8 cellular contexts compared by ENCODE assay signal in genomic region chr1:174982971-174983689, GRCh38. TPM values are rescaled to one million over a fixed set of nuclear protein-coding genes. Genes with fewer than 3 reads are reported as not detected.
DNase-seq lines count a peak whose midpoint lies in the region; ATAC-seq and TF ChIP-seq lines count a peak whose summit lies in the region.

No MANE protein-coding gene starts in this region.

- H3K9me3 Mint-ChIP-seq in activated CD4-positive, alpha-beta T cell treated with anti-CD3 and anti-CD28 coated beads for 36 hours (ENCODE audit: low read depth) = no peaks in the 10 kb centered on the region

- POLR2A ChIA-PET in activated CD4-positive, alpha-beta T cell treated with anti-CD3 and anti-CD28 coated beads for 36 hours (lab: Charles Lee) = interaction anchor here (1.0 kb wide), 1 partner anchor 16 kb away, joined by 3 read pairs; the partner anchor contains the start of gene CACYBP
- POLR2A ChIA-PET in SK-N-SH (lab: Yijun Ruan, JAX) = no interaction called here

- peaks cover 19% of the 10 kb centered on the region for H3K4me1 Mint-ChIP-seq in activated CD4-positive, alpha-beta T cell treated with anti-CD3 and anti-CD28 coated beads for 36 hours

- H3K9ac ChIP-seq in SK-N-SH = no peak overlapping the region

- H3K4me3 Mint-ChIP-seq in activated CD4-positive, alpha-beta T cell treated with anti-CD3 and anti-CD28 coated beads for 36 hours = no peak overlapping the region

- peak; percentile 39 for ATAC-seq in activated CD4-positive, alpha-beta T cell treated with anti-CD3 and anti-CD28 coated beads for 36 hours
- ATAC-seq in GM18511 (IDR thresholded peaks at IDR 0.05; ENCODE audit: unreplicated experiment) (no peak), HG03521 (IDR thresholded peaks at IDR 0.05; ENCODE audit: unreplicated experiment) (no peak)

- TF ChIP-seq POLR2A in erythroblast (IDR thresholded peaks at IDR 0.05; ENCODE audit: low read length) (no peak), ovary (IDR thresholded peaks at IDR 0.05) (no peak)

- H3K9me3 ChIP-seq in SK-N-SH (no peaks in the 10 kb centered on the region), ovary (no peaks in the 10 kb centered on the region)

- H3K9me2 ChIP-seq in SK-N-SH = no peaks in the 10 kb centered on the region

- peaks cover 20% of the 10 kb centered on the region for H3K36me3 Mint-ChIP-seq in activated CD4-positive, alpha-beta T cell treated with anti-CD3 and anti-CD28 coated beads for 36 hours (ENCODE audit: low read depth)

- TF ChIP-seq EP300 in SK-N-SH (IDR thresholded peaks at IDR 0.05; ENCODE audit: borderline replicate concordance in 1 of 2, low read depth in 1 of 2, low read length in 1 of 2) (no peak), ovary (IDR thresholded peaks at IDR 0.05) (no peak)

- H4K20me1 ChIP-seq in SK-N-SH (ENCODE audit: insufficient read depth) = no peaks in the 10 kb centered on the region

- H3K4me3 ChIP-seq in SK-N-SH (ENCODE audit: low read depth in 2 of 2, low read length in 1 of 2) = no peak overlapping the region; a peak in 1 of 4 replicates
- H3K4me3 ChIP-seq in ovary = no peak overlapping the region

- intact Hi-C loops in activated CD4-positive, alpha-beta T cell treated with anti-CD3 and anti-CD28 coated beads for 36 hours (cut with DNase I, micrococcal nuclease) = loop anchor here (1.0 to 5.0 kb wide), 4 partner anchors 14 to 726 kb away; no protein-coding TSS in a partner anchor
- intact Hi-C loops in ovary (cut with DNase I) = loop anchor here in 3 of 4 donors (5.0 to 10.0 kb wide), 2 partner anchors 208 to 216 kb away; no protein-coding TSS in a partner anchor

- CTCF ChIA-PET in activated CD4-positive, alpha-beta T cell treated with anti-CD3 and anti-CD28 coated beads for 36 hours (lab: Charles Lee) = interaction anchor here (0.7 to 2.6 kb wide), 24 partner anchors 9 to 217 kb away, joined by 3 to 11 read pairs (median 4); no protein-coding TSS in a partner anchor
- CTCF ChIA-PET in SK-N-SH (lab: Yijun Ruan, JAX) = interaction anchor here (0.6 to 2.6 kb wide), 36 partner anchors 9 to 991 kb away, joined by 3 to 17 read pairs (median 4); no protein-coding TSS in a partner anchor

- DNase-seq in activated CD4-positive, alpha-beta T cell treated with anti-CD3 and anti-CD28 coated beads for 36 hours = peak; percentile 44
- no peak for DNase-seq in activated CD4-positive, alpha-beta T cell treated with anti-CD3 and anti-CD28 coated beads for 1 hour
- DNase-seq in HT-29 (ENCODE audit: low spot score) (peak; percentile 73), SK-N-SH (peak; percentile 28), erythroblast (lab: John Stamatoyannopoulos, UW) (peak; percentile 67 to 77), ovary (peak in 1 of 5 donors; percentile 52)

- no peaks in the 10 kb centered on the region for H3K27me3 Mint-ChIP-seq in activated CD4-positive, alpha-beta T cell treated with anti-CD3 and anti-CD28 coated beads for 36 hours

- H3K27me3 ChIP-seq in SK-N-SH (ENCODE audit: insufficient read depth) = no peaks in the 10 kb centered on the region
- H3K27me3 ChIP-seq in ovary = no peaks in the 10 kb centered on the region

- H3K36me3 ChIP-seq in SK-N-SH (replicated peaks in 1 of 2; ENCODE audit: control insufficient read depth in 1 of 2, insufficient read depth in 2 of 2, low read length in 1 of 2) (peaks cover 0 to 8% of the 10 kb centered on the region in 2 experiments), ovary (no peaks in the 10 kb centered on the region)

- no peak overlapping the region for H2AFZ ChIP-seq in SK-N-SH (ENCODE audit: low read depth)

- H3K27ac Mint-ChIP-seq in activated CD4-positive, alpha-beta T cell treated with anti-CD3 and anti-CD28 coated beads for 36 hours = no peak overlapping the region

- peak; percentile 65 for TF ChIP-seq RAD21 in SK-N-SH (IDR thresholded peaks at IDR 0.05; ENCODE audit: low read length)

- peaks cover 4% of the 10 kb centered on the region for H3F3A ChIP-seq in SK-N-SH (replicated peaks; ENCODE audit: insufficient read depth)

- H3K4me1 ChIP-seq in SK-N-SH (ENCODE audit: control insufficient read depth in 1 of 2, insufficient read depth in 2 of 2, low read depth in 1 of 2, low read length in 1 of 2) = no peaks in the 10 kb centered on the region
- no peaks in the 10 kb centered on the region for H3K4me1 ChIP-seq in ovary (ENCODE audit: insufficient read depth)

- no peaks in the 10 kb centered on the region for H3K79me2 ChIP-seq in SK-N-SH (ENCODE audit: insufficient read depth)

- peak; percentile 73 for TF ChIP-seq CTCF in SK-N-SH (IDR thresholded peaks at IDR 0.05)
- peak; percentile 56 to 81 (median 60) for TF ChIP-seq CTCF in ovary (IDR thresholded peaks at IDR 0.05)

- H3K27ac ChIP-seq in SK-N-SH (ENCODE audit: low read depth in 2 of 2, low read length in 1 of 2) (no peak overlapping the region), ovary (no peak overlapping the region)

- no peak overlapping the region for H3K4me2 ChIP-seq in SK-N-SH

TF ChIP-seq in SK-N-SH, 30 proteins besides CTCF, POLR2A, EP300 and RAD21:
- TF ChIP-seq SMC3 (IDR thresholded peaks at IDR 0.05; ENCODE audit: low read depth, low read length) (peak; percentile 58), NRF1 (IDR thresholded peaks at IDR 0.05; ENCODE audit: low read depth, low read length) (no peak), FOXJ3 (CRISPR knock-in tag; IDR thresholded peaks at IDR 0.05) (no peak), USF1 (IDR thresholded peaks at IDR 0.05; ENCODE audit: borderline replicate concordance, low read depth) (no peak), MXI1 (IDR thresholded peaks at IDR 0.05; ENCODE audit: low read depth, low read length) (no peak), PBX3 (IDR thresholded peaks at IDR 0.05) (no peak), SIN3A (IDR thresholded peaks at IDR 0.05; ENCODE audit: borderline replicate concordance, low read depth, low read length) (no peak), JUND (IDR thresholded peaks at IDR 0.05) (no peak)

RNA-seq across cellular contexts. Expression of gene CACYBP, which starts 16.6 kb away (rescaled TPM):
- total RNA-seq in activated CD4-positive, alpha-beta T cell treated with anti-CD3 and anti-CD28 coated beads for 36 hours = 100 to 1,000 TPM; 394 to 452 TPM
- 210 and 211 TPM in 2 replicates for total RNA-seq in HT-29 (2014; rRNA removed; shearing (Covaris generic))
- 40.0 and 56.2 TPM in 2 replicates for polyA plus RNA-seq in SK-N-SH (2012; rRNA removed)
- 78.7 and 87.8 TPM in 2 replicates for polyA plus RNA-seq in SK-N-SH (2012; cell fraction: cytosol; rRNA removed)
- 18.5 and 28.9 TPM in 2 replicates for polyA plus RNA-seq in SK-N-SH (2012; cell fraction: nucleus; rRNA removed)
- 100 to 1,000 TPM in 1 of 7 donors, 10 to 100 TPM in 6; 58.4 to 127 (median 70.1) TPM for total RNA-seq in ovary
- 100 to 1,000 TPM in 1 of 2 donors, 10 to 100 TPM in 1; 75.7 to 171 TPM for polyA plus RNA-seq in ovary

RNA-seq across cellular contexts. Expression of gene MRPS14, which starts 40.1 kb away (rescaled TPM):
- 10 to 100 TPM; 38.7 to 43.7 TPM for total RNA-seq in activated CD4-positive, alpha-beta T cell treated with anti-CD3 and anti-CD28 coated beads for 36 hours
- 18.7 and 18.8 TPM in 2 replicates for total RNA-seq in HT-29 (2014; rRNA removed; shearing (Covaris generic))
- polyA plus RNA-seq in SK-N-SH (2012; rRNA removed) (18.2 and 18.7 TPM in 2 replicates), ovary (10 to 100 TPM; 21.0 to 38.0 TPM)
- 18.7 and 21.2 TPM in 2 replicates for polyA plus RNA-seq in SK-N-SH (2012; cell fraction: cytosol; rRNA removed)
- 19.9 and 26.6 TPM in 2 replicates for polyA plus RNA-seq in SK-N-SH (2012; cell fraction: nucleus; rRNA removed)
- total RNA-seq in ovary = 10 to 100 TPM; 21.1 to 30.9 (median 26.2) TPM
